ENCODE assay signal across 30 cellular contexts in genomic region chrX:149717803-149718202, GRCh38. TPM values are rescaled to one million over a fixed set of nuclear protein-coding genes. Genes with fewer than 3 reads are reported as not detected.
"Had no signal": no experiment of that assay in that cellular context is flagged by ENCODE, and none has a peak within 500 bp of the region (broad histone marks: within the 10 kb centered on the region; RNA-seq: fewer than 3 reads in every experiment).

No MANE protein-coding gene starts in this region.

- H3K36me3 Mint-ChIP-seq: activated naive CD8-positive, alpha-beta T cell had no signal

- ATAC-seq: activated CD4-positive, alpha-beta T cell treated with anti-CD3 and anti-CD28 coated beads for 36 hours; activated T-cell treated with anti-CD3 and anti-CD28 coated beads, Interleukin-2, amount 50 U/mL, for 4 hours; activated T-helper 17 cell treated with anti-CD3 and anti-CD28 coated beads, Interleukin-2, amount 50 U/mL, for 72 hours; body of pancreas had no signal

- H3K4me3 ChIP-seq: body of pancreas, coronary artery, dorsolateral prefrontal cortex, esophagus squamous epithelium had no signal

- H3K4me1 ChIP-seq: esophagus squamous epithelium had no signal

- H3K27me3 ChIP-seq: body of pancreas, esophagus squamous epithelium had no signal

- H3K9me3 Mint-ChIP-seq: activated CD4-positive, alpha-beta memory T cell treated with anti-CD3 and anti-CD28 coated beads, Interleukin-2, amount 10 ng/mL, durations not matched to agents 7 days and 5 days; activated CD4-positive, alpha-beta T cell treated with anti-CD3 and anti-CD28 coated beads, Interleukin-2, amount 10 ng/mL, durations not matched to agents 7 days and 5 days; activated T-cell treated with anti-CD3 and anti-CD28 coated beads, Interleukin-2, amount 50 U/mL, for 4 hours; activated T-helper 17 cell treated with anti-CD3 and anti-CD28 coated beads, Interleukin-2, amount 50 U/mL, for 72 hours; dendritic cell treated with granulocyte-macrophage colony-stimulating factor and Interleukin-4, amounts not matched to agents 40 ng/mL and 50 ng/mL, for 4 days had no signal

- DNase-seq: activated CD4-positive, alpha-beta memory T cell treated with anti-CD3 and anti-CD28 coated beads, Interleukin-2, amount 10 ng/mL, durations not matched to agents 7 days and 5 days; activated CD4-positive, alpha-beta T cell treated with anti-CD3 and anti-CD28 coated beads for 36 hours; activated CD4-positive, alpha-beta T cell treated with anti-CD3 and anti-CD28 coated beads, Interleukin-2, amount 10 ng/mL, durations not matched to agents 7 days and 5 days; activated CD4-positive, alpha-beta T cell treated with anti-CD3 and anti-CD28 coated beads, Interleukin-2, amount 50 U/mL, for 4 hours; activated CD4-positive, CD25-positive, alpha-beta regulatory T cell; activated CD4-positive, CD25-positive, alpha-beta regulatory T cell treated with anti-CD3 and anti-CD28 coated beads, Interleukin-2, amount 50 U/mL, for 72 hours; activated effector memory CD4-positive, alpha-beta T cell treated with Interleukin-2 at 50 U/mL for 16 hours; activated gamma-delta T cell treated with Interleukin-2 at 50 U/mL for 16 hours; activated naive CD4-positive, alpha-beta T cell treated with anti-CD3 and anti-CD28 coated beads, Interleukin-2, amount 50 U/mL, for 16 hours; activated naive CD4-positive, alpha-beta T cell treated with Interleukin-2 at 50 U/mL for 16 hours; activated T-cell treated with anti-CD3 and anti-CD28 coated beads, Interleukin-2, amount 50 U/mL, for 4 hours; amniotic stem cell; anterior cingulate cortex; body of pancreas; cerebellar nuclear complex; dorsolateral prefrontal cortex; effector memory CD4-positive, alpha-beta T cell; erythroblast; esophagus squamous epithelium; head of caudate nucleus; T-helper 2 cell had no signal

- H3K27me3 Mint-ChIP-seq: activated CD4-positive, alpha-beta memory T cell treated with anti-CD3 and anti-CD28 coated beads, Interleukin-2, amount 10 ng/mL, durations not matched to agents 7 days and 5 days; activated CD4-positive, alpha-beta T cell treated with anti-CD3 and anti-CD28 coated beads for 36 hours; activated CD4-positive, alpha-beta T cell treated with anti-CD3 and anti-CD28 coated beads, Interleukin-2, amount 10 ng/mL, durations not matched to agents 7 days and 5 days; activated naive CD8-positive, alpha-beta T cell; activated T-helper 17 cell treated with anti-CD3 and anti-CD28 coated beads, Interleukin-2, amount 50 U/mL, for 72 hours; dendritic cell treated with granulocyte-macrophage colony-stimulating factor and Interleukin-4, amounts not matched to agents 40 ng/mL and 50 ng/mL, for 4 days had no signal

- H3K4me1 Mint-ChIP-seq: activated CD4-positive, alpha-beta memory T cell treated with anti-CD3 and anti-CD28 coated beads, Interleukin-2, amount 10 ng/mL, durations not matched to agents 7 days and 5 days; activated CD4-positive, alpha-beta T cell treated with anti-CD3 and anti-CD28 coated beads for 36 hours; activated CD4-positive, alpha-beta T cell treated with anti-CD3 and anti-CD28 coated beads, Interleukin-2, amount 10 ng/mL, durations not matched to agents 7 days and 5 days; activated T-helper 17 cell treated with anti-CD3 and anti-CD28 coated beads, Interleukin-2, amount 50 U/mL, for 72 hours had no signal

- H3K9me3 ChIP-seq: body of pancreas, esophagus squamous epithelium had no signal

- H3K27ac ChIP-seq: body of pancreas, coronary artery, dorsolateral prefrontal cortex, esophagus squamous epithelium had no signal

- H3K4me3 Mint-ChIP-seq: activated CD4-positive, alpha-beta memory T cell treated with anti-CD3 and anti-CD28 coated beads, Interleukin-2, amount 10 ng/mL, durations not matched to agents 7 days and 5 days; activated CD4-positive, alpha-beta T cell treated with anti-CD3 and anti-CD28 coated beads for 36 hours; activated CD4-positive, alpha-beta T cell treated with anti-CD3 and anti-CD28 coated beads, Interleukin-2, amount 10 ng/mL, durations not matched to agents 7 days and 5 days; activated naive CD8-positive, alpha-beta T cell; activated T-cell treated with anti-CD3 and anti-CD28 coated beads, Interleukin-2, amount 50 U/mL, for 4 hours; activated T-helper 17 cell treated with anti-CD3 and anti-CD28 coated beads, Interleukin-2, amount 50 U/mL, for 72 hours; dendritic cell treated with granulocyte-macrophage colony-stimulating factor and Interleukin-4, amounts not matched to agents 40 ng/mL and 50 ng/mL, for 4 days had no signal

- H3K27ac Mint-ChIP-seq: activated CD4-positive, alpha-beta memory T cell treated with anti-CD3 and anti-CD28 coated beads, Interleukin-2, amount 10 ng/mL, durations not matched to agents 7 days and 5 days; activated CD4-positive, alpha-beta T cell treated with anti-CD3 and anti-CD28 coated beads for 36 hours; activated CD4-positive, alpha-beta T cell treated with anti-CD3 and anti-CD28 coated beads, Interleukin-2, amount 10 ng/mL, durations not matched to agents 7 days and 5 days; activated naive CD8-positive, alpha-beta T cell; activated T-helper 17 cell treated with anti-CD3 and anti-CD28 coated beads, Interleukin-2, amount 50 U/mL, for 72 hours; dendritic cell treated with granulocyte-macrophage colony-stimulating factor and Interleukin-4, amounts not matched to agents 40 ng/mL and 50 ng/mL, for 4 days had no signal

- H3K36me3 ChIP-seq: esophagus squamous epithelium had no signal

RNA-seq across cellular contexts. Expression of gene MAGEA11, which starts 5.9 kb away (rescaled TPM):
- total RNA-seq: activated CD4-positive, alpha-beta memory T cell treated with anti-CD3 and anti-CD28 coated beads, Interleukin-2, amount 10 ng/mL, durations not matched to agents 7 days and 5 days; activated CD4-positive, alpha-beta T cell treated with anti-CD3 and anti-CD28 coated beads for 36 hours; activated CD4-positive, alpha-beta T cell treated with anti-CD3 and anti-CD28 coated beads, Interleukin-2, amount 10 ng/mL, durations not matched to agents 7 days and 5 days; activated T-cell treated with anti-CD3 and anti-CD28 coated beads, Interleukin-2, amount 50 U/mL, for 4 hours; activated T-helper 17 cell treated with anti-CD3 and anti-CD28 coated beads, Interleukin-2, amount 50 U/mL, for 72 hours; body of pancreas; dorsolateral prefrontal cortex; fibroblast of lung; fibroblast of villous mesenchyme; frontal cortex; T-helper 1 cell treated with Interleukin-12 subunit alpha and Interleukin-12 subunit beta and Interleukin-4 antibody, amounts not matched to agents 30 ng/mL and 1 ng/mL, for 36 hours had no signal
- polyA plus RNA-seq: adipose tissue, fibroblast of lung had no signal
